Comparison of ENCODE assay signal across 1 cellular context in the genomic region with DNA sequence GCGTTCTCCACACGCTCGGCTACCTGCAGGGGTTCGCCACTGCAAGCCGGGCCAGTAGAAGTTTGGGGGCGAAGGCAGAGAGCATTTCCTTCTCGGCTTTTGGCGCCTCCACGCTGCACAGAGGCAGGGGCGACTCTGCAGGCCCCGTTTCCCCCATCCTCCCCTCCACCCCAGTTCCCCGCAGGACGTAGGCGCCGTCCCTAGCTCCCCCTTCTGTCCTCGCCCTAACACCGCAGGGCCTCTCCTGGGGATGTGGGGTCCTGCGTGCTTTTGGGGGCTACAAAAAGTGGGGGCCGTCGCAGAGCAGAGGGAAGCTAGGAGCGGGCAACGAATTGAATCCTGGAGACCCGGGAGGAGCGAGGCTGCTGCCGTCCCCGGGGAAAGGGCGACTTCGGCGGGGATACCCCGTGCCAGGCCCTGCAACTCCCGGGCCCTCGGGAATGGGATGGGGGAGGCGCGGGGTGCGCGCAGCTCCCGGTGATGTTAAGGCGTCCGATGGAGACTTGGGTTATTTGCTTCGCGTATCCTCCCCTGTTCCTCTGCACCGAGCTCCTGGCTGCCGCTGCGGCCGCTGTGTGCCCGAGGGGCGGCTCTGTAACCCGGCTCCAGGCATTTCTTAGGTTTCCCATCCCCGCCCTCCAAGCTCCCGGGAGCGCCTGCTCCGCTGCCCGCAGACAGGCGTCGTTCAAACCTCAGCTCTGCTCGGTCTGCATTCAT.
TF ChIP-seq lines count a peak whose summit lies in the region.

No MANE protein-coding gene starts in this region.

TF ChIP-seq in HEK293, 187 proteins besides CTCF, POLR2A, EP300 and RAD21 (continued from another document):
- TF ChIP-seq ZNF26 (tag by site-specific recombination; IDR thresholded peaks at IDR 0.05) (no peak), IKZF3 (tag by site-specific recombination; IDR thresholded peaks at IDR 0.05) (peak; percentile 83), SP7 (tag by site-specific recombination; IDR thresholded peaks at IDR 0.05) (peak; percentile 25; the same call in 1 of the 2 replicates), ZEB2 (tag by site-specific recombination; IDR thresholded peaks at IDR 0.05) (peak; percentile 63), ZBTB8A (tag by site-specific recombination; IDR thresholded peaks at IDR 0.05) (peak; percentile 98), GLIS2 (tag by site-specific recombination; IDR thresholded peaks at IDR 0.05) (peak; percentile 61; the same call in 1 of the 2 replicates), ZNF660 (tag by site-specific recombination; IDR thresholded peaks at IDR 0.05) (0 out of 2 replicates have a peak, but pooled peaks have one; percentile 38), ZSCAN30 (tag by site-specific recombination; IDR thresholded peaks at IDR 0.05) (0 out of 2 replicates have a peak, but pooled peaks have one; percentile 16), ZNF423 (tag by site-specific recombination; IDR thresholded peaks at IDR 0.05) (peak; percentile 30; the same call in 1 of the 2 replicates), ZNF398 (tag by site-specific recombination; IDR thresholded peaks at IDR 0.05) (0 out of 2 replicates have a peak, but pooled peaks have one; percentile 31), OSR2 (tag by site-specific recombination; IDR thresholded peaks at IDR 0.05) (peak; percentile 9; the same call in 1 of the 2 replicates), ZBTB26 (tag by site-specific recombination; optimal IDR thresholded peaks at IDR 0.05) (peak; percentile 83), ZFHX2 (tag by site-specific recombination; conservative IDR thresholded peaks at IDR 0.05) (no peak), ZNF2 (tag by site-specific recombination; IDR thresholded peaks at IDR 0.05) (0 out of 2 replicates have a peak, but pooled peaks have one; percentile 20), KLF9 (tag by site-specific recombination; IDR thresholded peaks at IDR 0.05; ENCODE audit: low read depth) (no peak), ZNF239 (tag by site-specific recombination; IDR thresholded peaks at IDR 0.05) (no peak), ZNF133 (tag by site-specific recombination; IDR thresholded peaks at IDR 0.05) (no peak), ZNF335 (tag by site-specific recombination; conservative IDR thresholded peaks at IDR 0.05) (peak; percentile 93), ELK4 (IDR thresholded peaks at IDR 0.05; ENCODE audit: borderline replicate concordance, low read depth, low read length) (no peak), REPIN1 (tag by site-specific recombination; IDR thresholded peaks at IDR 0.05; ENCODE audit: low read depth) (no peak), ZNF341 (tag by site-specific recombination; IDR thresholded peaks at IDR 0.05; ENCODE audit: low read depth) (peak; percentile 22; the same call in 1 of the 2 replicates), MZF1 (tag by site-specific recombination; IDR thresholded peaks at IDR 0.05; ENCODE audit: borderline replicate concordance) (peak; percentile 25; the same call in 1 of the 2 replicates)
- TF ChIP-seq, protein P1, sequence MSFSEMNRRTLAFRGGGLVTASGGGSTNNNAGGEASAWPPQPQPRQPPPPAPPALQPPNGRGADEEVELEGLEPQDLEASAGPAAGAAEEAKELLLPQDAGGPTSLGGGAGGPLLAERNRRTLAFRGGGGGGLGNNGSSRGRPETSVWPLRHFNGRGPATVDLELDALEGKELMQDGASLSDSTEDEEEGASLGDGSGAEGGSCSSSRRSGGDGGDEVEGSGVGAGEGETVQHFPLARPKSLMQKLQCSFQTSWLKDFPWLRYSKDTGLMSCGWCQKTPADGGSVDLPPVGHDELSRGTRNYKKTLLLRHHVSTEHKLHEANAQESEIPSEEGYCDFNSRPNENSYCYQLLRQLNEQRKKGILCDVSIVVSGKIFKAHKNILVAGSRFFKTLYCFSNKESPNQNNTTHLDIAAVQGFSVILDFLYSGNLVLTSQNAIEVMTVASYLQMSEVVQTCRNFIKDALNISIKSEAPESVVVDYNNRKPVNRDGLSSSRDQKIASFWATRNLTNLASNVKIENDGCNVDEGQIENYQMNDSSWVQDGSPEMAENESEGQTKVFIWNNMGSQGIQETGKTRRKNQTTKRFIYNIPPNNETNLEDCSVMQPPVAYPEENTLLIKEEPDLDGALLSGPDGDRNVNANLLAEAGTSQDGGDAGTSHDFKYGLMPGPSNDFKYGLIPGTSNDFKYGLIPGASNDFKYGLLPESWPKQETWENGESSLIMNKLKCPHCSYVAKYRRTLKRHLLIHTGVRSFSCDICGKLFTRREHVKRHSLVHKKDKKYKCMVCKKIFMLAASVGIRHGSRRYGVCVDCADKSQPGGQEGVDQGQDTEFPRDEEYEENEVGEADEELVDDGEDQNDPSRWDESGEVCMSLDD (tag by site-specific recombination; IDR thresholded peaks at IDR 0.05), result peak; percentile 63; the same call in 1 of the 2 replicates
- TF ChIP-seq, protein P2, sequence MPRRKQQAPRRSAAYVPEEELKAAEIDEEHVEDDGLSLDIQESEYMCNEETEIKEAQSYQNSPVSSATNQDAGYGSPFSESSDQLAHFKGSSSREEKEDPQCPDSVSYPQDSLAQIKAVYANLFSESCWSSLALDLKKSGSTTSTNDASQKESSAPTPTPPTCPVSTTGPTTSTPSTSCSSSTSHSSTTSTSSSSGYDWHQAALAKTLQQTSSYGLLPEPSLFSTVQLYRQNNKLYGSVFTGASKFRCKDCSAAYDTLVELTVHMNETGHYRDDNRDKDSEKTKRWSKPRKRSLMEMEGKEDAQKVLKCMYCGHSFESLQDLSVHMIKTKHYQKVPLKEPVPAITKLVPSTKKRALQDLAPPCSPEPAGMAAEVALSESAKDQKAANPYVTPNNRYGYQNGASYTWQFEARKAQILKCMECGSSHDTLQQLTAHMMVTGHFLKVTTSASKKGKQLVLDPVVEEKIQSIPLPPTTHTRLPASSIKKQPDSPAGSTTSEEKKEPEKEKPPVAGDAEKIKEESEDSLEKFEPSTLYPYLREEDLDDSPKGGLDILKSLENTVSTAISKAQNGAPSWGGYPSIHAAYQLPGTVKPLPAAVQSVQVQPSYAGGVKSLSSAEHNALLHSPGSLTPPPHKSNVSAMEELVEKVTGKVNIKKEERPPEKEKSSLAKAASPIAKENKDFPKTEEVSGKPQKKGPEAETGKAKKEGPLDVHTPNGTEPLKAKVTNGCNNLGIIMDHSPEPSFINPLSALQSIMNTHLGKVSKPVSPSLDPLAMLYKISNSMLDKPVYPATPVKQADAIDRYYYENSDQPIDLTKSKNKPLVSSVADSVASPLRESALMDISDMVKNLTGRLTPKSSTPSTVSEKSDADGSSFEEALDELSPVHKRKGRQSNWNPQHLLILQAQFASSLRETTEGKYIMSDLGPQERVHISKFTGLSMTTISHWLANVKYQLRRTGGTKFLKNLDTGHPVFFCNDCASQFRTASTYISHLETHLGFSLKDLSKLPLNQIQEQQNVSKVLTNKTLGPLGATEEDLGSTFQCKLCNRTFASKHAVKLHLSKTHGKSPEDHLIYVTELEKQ (tag by site-specific recombination; IDR thresholded peaks at IDR 0.05; ENCODE audit: borderline replicate concordance), result no peak
